Comparison of ENCODE assay signal across 32 cellular contexts in genomic region chr5:79568632-79569190, GRCh38.
"Had no signal": no experiment of that assay in that cellular context is flagged by ENCODE, and none has a peak within 500 bp of the region (broad histone marks: within the 10 kb centered on the region; RNA-seq: fewer than 3 reads in every experiment).

No MANE protein-coding gene starts in this region.

- H3K27ac Mint-ChIP-seq: activated CD4-positive, alpha-beta memory T cell treated with anti-CD3 and anti-CD28 coated beads, Interleukin-2, amount 10 ng/mL, durations not matched to agents 7 days and 5 days; activated CD8-positive, alpha-beta memory T cell treated with anti-CD3 and anti-CD28 coated beads, Interleukin-2, amount 10 ng/mL, durations not matched to agents 7 days and 5 days; activated naive CD4-positive, alpha-beta T cell treated with anti-CD3 and anti-CD28 coated beads, Interleukin-2, amount 50 U/mL, for 24 hours; activated naive CD8-positive, alpha-beta T cell treated with anti-CD3 and anti-CD28 coated beads, Interleukin-2, amount 10 ng/mL, durations not matched to agents 7 days and 5 days; activated T-cell treated with anti-CD3 and anti-CD28 coated beads, Interleukin-2, amount 50 U/mL, for 72 hours; activated T-helper 17 cell treated with anti-CD3 and anti-CD28 coated beads, Interleukin-2, amount 50 U/mL, for 72 hours had no signal

- H3K27me3 ChIP-seq: ascending aorta, SJSA1 had no signal

- H3K27ac ChIP-seq: ascending aorta, SJSA1, WERI-Rb-1 had no signal

- H3K36me3 Mint-ChIP-seq: activated CD8-positive, alpha-beta memory T cell treated with anti-CD3 and anti-CD28 coated beads, Interleukin-2, amount 10 ng/mL, durations not matched to agents 7 days and 5 days; activated naive CD4-positive, alpha-beta T cell treated with anti-CD3 and anti-CD28 coated beads, Interleukin-2, amount 50 U/mL, for 24 hours; activated naive CD8-positive, alpha-beta T cell treated with anti-CD3 and anti-CD28 coated beads, Interleukin-2, amount 10 ng/mL, durations not matched to agents 7 days and 5 days had no signal

- H3K27me3 Mint-ChIP-seq: activated CD4-positive, alpha-beta memory T cell treated with anti-CD3 and anti-CD28 coated beads, Interleukin-2, amount 10 ng/mL, durations not matched to agents 7 days and 5 days; activated naive CD4-positive, alpha-beta T cell treated with anti-CD3 and anti-CD28 coated beads, Interleukin-2, amount 50 U/mL, for 24 hours; activated naive CD8-positive, alpha-beta T cell treated with anti-CD3 and anti-CD28 coated beads, Interleukin-2, amount 10 ng/mL, durations not matched to agents 7 days and 5 days had no signal

- H3K4me3 Mint-ChIP-seq: activated CD4-positive, alpha-beta memory T cell treated with anti-CD3 and anti-CD28 coated beads, Interleukin-2, amount 10 ng/mL, durations not matched to agents 7 days and 5 days; activated CD8-positive, alpha-beta memory T cell treated with anti-CD3 and anti-CD28 coated beads, Interleukin-2, amount 10 ng/mL, durations not matched to agents 7 days and 5 days; activated naive CD4-positive, alpha-beta T cell treated with anti-CD3 and anti-CD28 coated beads, Interleukin-2, amount 50 U/mL, for 24 hours; activated naive CD8-positive, alpha-beta T cell treated with anti-CD3 and anti-CD28 coated beads, Interleukin-2, amount 10 ng/mL, durations not matched to agents 7 days and 5 days; activated T-cell treated with anti-CD3 and anti-CD28 coated beads, Interleukin-2, amount 50 U/mL, for 72 hours; activated T-helper 17 cell treated with anti-CD3 and anti-CD28 coated beads, Interleukin-2, amount 50 U/mL, for 72 hours had no signal

- DNase-seq: activated CD4-positive, alpha-beta memory T cell treated with anti-CD3 and anti-CD28 coated beads, Interleukin-2, amount 10 ng/mL, durations not matched to agents 7 days and 5 days; activated CD4-positive, alpha-beta T cell treated with anti-CD3 and anti-CD28 coated beads for 1 hour; activated CD4-positive, alpha-beta T cell treated with anti-CD3 and anti-CD28 coated beads for 48 hours; activated CD4-positive, CD25-positive, alpha-beta regulatory T cell; activated CD8-positive, alpha-beta memory T cell treated with anti-CD3 and anti-CD28 coated beads for 24 hours; activated CD8-positive, alpha-beta memory T cell treated with anti-CD3 and anti-CD28 coated beads, Interleukin-2, amount 10 ng/mL, durations not matched to agents 7 days and 5 days; activated CD8-positive, alpha-beta memory T cell treated with anti-CD3 and anti-CD28 coated beads, Interleukin-2, amount 50 U/mL, for 48 hours; activated effector memory CD4-positive, alpha-beta T cell treated with anti-CD3 and anti-CD28 coated beads, Interleukin-2, amount 50 U/mL, for 16 hours; activated naive CD4-positive, alpha-beta T cell; activated naive CD8-positive, alpha-beta T cell treated with anti-CD3 and anti-CD28 coated beads, Interleukin-2, amount 10 ng/mL, durations not matched to agents 7 days and 5 days; activated T-cell treated with anti-CD3 and anti-CD28 coated beads, Interleukin-2, amount 50 U/mL, for 72 hours; amygdala; caudate nucleus; cerebellar nuclear complex; NCI-H1092 treated with DMSO at 0.1 percent for 48 hours; NCI-H1417 treated with DMSO at 0.1 percent for 48 hours; NCI-H187 treated with DMSO at 0.1 percent for 48 hours; NCI-H2081; NCI-H2171 treated with DMSO at 0.1 percent for 48 hours; NCI-H2227 treated with DMSO at 0.1 percent for 48 hours; NCI-H446 treated with DMSO at 0.1 percent for 48 hours; NCI-H524 treated with DMSO at 0.1 percent for 48 hours; RPMI8226; SHP77 treated with DMSO at 0.1 percent for 48 hours; T1000; WERI-Rb-1 had no signal

- H3K4me3 ChIP-seq: ascending aorta, SJSA1 had no signal

- H3K9me3 ChIP-seq: ascending aorta, SJSA1 had no signal

- H3K4me1 ChIP-seq: ascending aorta, SJSA1 had no signal

- H3K9me3 Mint-ChIP-seq: activated CD4-positive, alpha-beta memory T cell treated with anti-CD3 and anti-CD28 coated beads, Interleukin-2, amount 10 ng/mL, durations not matched to agents 7 days and 5 days; activated naive CD4-positive, alpha-beta T cell treated with anti-CD3 and anti-CD28 coated beads, Interleukin-2, amount 50 U/mL, for 24 hours; activated naive CD8-positive, alpha-beta T cell treated with anti-CD3 and anti-CD28 coated beads, Interleukin-2, amount 10 ng/mL, durations not matched to agents 7 days and 5 days; activated T-cell treated with anti-CD3 and anti-CD28 coated beads, Interleukin-2, amount 50 U/mL, for 72 hours; activated T-helper 17 cell treated with anti-CD3 and anti-CD28 coated beads, Interleukin-2, amount 50 U/mL, for 72 hours had no signal

- FAIRE-seq: bronchial epithelial cell had no signal

- ATAC-seq: activated CD8-positive, alpha-beta memory T cell treated with anti-CD3 and anti-CD28 coated beads, Interleukin-2, amount 10 ng/mL, durations not matched to agents 7 days and 5 days; activated T-cell treated with anti-CD3 and anti-CD28 coated beads, Interleukin-2, amount 50 U/mL, for 72 hours; activated T-helper 17 cell treated with anti-CD3 and anti-CD28 coated beads, Interleukin-2, amount 50 U/mL, for 72 hours; Panc1 had no signal

- H3K36me3 ChIP-seq: ascending aorta, SJSA1, WERI-Rb-1 had no signal
